13 cellular contexts compared by ENCODE assay signal in genomic region chr17:1043601-1044251, GRCh38. TPM values are rescaled to one million over a fixed set of nuclear protein-coding genes. Genes with fewer than 3 reads are reported as not detected.
DNase-seq lines count a peak whose midpoint lies in the region; ATAC-seq and TF ChIP-seq lines count a peak whose summit lies in the region.
"Had no signal": no experiment of that assay in that cellular context is flagged by ENCODE, and none has a peak within 500 bp of the region (broad histone marks: within the 10 kb centered on the region; RNA-seq: fewer than 3 reads in every experiment).

No MANE protein-coding gene starts in this region.

- no peak overlapping the region for H3K4me3 ChIP-seq in esophagus (ENCODE audit: low read depth in 1 of 2, low read length in 2 of 2)
- H3K4me3 ChIP-seq in left lung, result no peak overlapping the region
- H3K4me3 ChIP-seq: mucosa of descending colon had no signal

- intact Hi-C loops in left lung (cut with DNase I), result no loop called here

- no peak for TF ChIP-seq CTCF in left lung (IDR thresholded peaks at IDR 0.05)

- 57 to 63% methylated on average over 19 to 21 of the region's 21 CpGs for WGBS in esophagus, 2 donors

- no peaks in the 10 kb centered on the region for H3K27me3 ChIP-seq in esophagus (ENCODE audit: control insufficient read depth in 1 of 2, insufficient read depth in 2 of 2, low read length in 2 of 2)
- H3K27me3 ChIP-seq in left lung, result no peaks in the 10 kb centered on the region

- ATAC-seq in left lung (peak; percentile 38), HG02763 (IDR thresholded peaks at IDR 0.05; ENCODE audit: unreplicated experiment) (no peak), GM18870 (IDR thresholded peaks at IDR 0.05; ENCODE audit: unreplicated experiment) (no peak)
- ATAC-seq: mucosa of descending colon had no signal

- H3K36me3 ChIP-seq in esophagus (ENCODE audit: control insufficient read depth in 2 of 2, insufficient read depth in 2 of 2, low read length in 1 of 2) (peaks cover 0 to 54% of the 10 kb centered on the region in 2 donors), left lung (peaks cover 0 to 50% of the 10 kb centered on the region in 2 donors)

- peak; percentile 33 for DNase-seq in NCI-H69 (lab: John Stamatoyannopoulos, UW)
- DNase-seq in left lung, result peak in 1 of 2 donors; percentile 68
- DNase-seq in stimulated activated CD4-positive, alpha-beta T cell treated with anti-CD3 and anti-CD28 coated beads, Interleukin-4, amount 100 ng/mL, for 1 hour, result no peak
- no peak for DNase-seq in ureter (ENCODE audit: low spot score)
- DNase-seq: activated CD4-positive, alpha-beta T cell treated with anti-CD3 and anti-CD28 coated beads, Interleukin-2, amount 50 U/mL, for 1 hour; NCI-H446; SK-N-SH had no signal

- H3K4me1 ChIP-seq in esophagus (ENCODE audit: control insufficient read depth in 2 of 2, insufficient read depth in 2 of 2, low read length in 1 of 2) (peaks cover 0 to 4% of the 10 kb centered on the region in 2 donors), left lung (peaks cover 0 to 47% of the 10 kb centered on the region in 2 donors)

- no peaks in the 10 kb centered on the region for H3K9me3 ChIP-seq in esophagus (ENCODE audit: control insufficient read depth in 2 of 2, insufficient read depth in 1 of 2, low read depth in 1 of 2, low read length in 1 of 2)
- no peaks in the 10 kb centered on the region for H3K9me3 ChIP-seq in left lung
- H3K9me3 ChIP-seq: mucosa of descending colon, SK-N-SH had no signal

- H3K27ac ChIP-seq in esophagus (ENCODE audit: low read depth in 2 of 2, low read length in 1 of 2) (peak overlapping the region; percentile 27 to 70), left lung (peak overlapping the region; percentile 70 to 76), temporal lobe (ENCODE audit: low read depth, low read length) (peak overlapping the region; percentile 31)
- H3K27ac ChIP-seq: KMS-11 had no signal

RNA-seq across cellular contexts. Expression of gene TIMM22, which starts 46.8 kb away (rescaled TPM):
- polyA plus RNA-seq in esophagus, result 1 to 10 TPM; 5.0 to 9.3 TPM
- total RNA-seq in left lung (10 to 100 TPM; 10.6 to 11.6 TPM), temporal lobe (9.1 TPM), ureter (10.3 TPM)
